8 cellular contexts compared by ENCODE assay signal in the genomic region with DNA sequence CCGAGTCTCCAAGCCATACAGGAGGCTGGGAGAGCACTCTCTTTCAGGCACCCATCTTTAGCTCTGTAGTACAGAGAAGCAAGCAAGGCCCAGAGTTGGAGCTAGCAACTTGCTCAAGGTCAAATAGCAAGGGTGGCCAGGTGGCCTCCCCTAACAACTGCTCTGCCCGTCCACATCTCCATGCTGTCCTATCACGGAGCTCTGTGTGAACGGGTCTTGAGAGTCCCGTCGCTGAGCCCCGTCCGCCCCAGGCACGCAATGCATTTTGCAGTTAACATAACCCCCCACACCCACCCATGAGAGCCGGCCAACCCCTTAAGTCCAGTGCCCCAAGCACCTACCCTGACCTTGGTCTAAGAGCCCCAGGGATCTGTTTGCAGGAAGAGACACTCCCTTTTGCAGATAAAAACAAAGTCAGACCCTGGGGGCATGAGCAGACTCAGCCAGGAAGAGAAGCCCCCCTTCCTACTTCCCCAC. TPM values are rescaled to one million over a fixed set of nuclear protein-coding genes. Genes with fewer than 3 reads are reported as not detected.
DNase-seq lines count a peak whose midpoint lies in the region; ATAC-seq and TF ChIP-seq lines count a peak whose summit lies in the region.

No MANE protein-coding gene starts in this region.

- H3K27me3 ChIP-seq in ACC112 (ENCODE audit: insufficient read depth, low read length) (no peaks in the 10 kb centered on the region), HAP-1 (ENCODE audit: low read depth) (no peaks in the 10 kb centered on the region), left lung (no peaks in the 10 kb centered on the region), tibial nerve (no peaks in the 10 kb centered on the region)

- H3K36me3 ChIP-seq in ACC112 (ENCODE audit: insufficient read depth, low read length) (no peaks in the 10 kb centered on the region), HAP-1 (replicated peaks) (peaks cover 20% of the 10 kb centered on the region), left lung (peaks cover 0 to 15% of the 10 kb centered on the region in 2 donors), tibial nerve (peaks cover 0 to 13% (median 8%) of the 10 kb centered on the region in 3 donors)

- H3K4me1 ChIP-seq in ACC112 (ENCODE audit: control insufficient read depth, insufficient read depth, low read length, unreplicated experiment) (peaks cover 39% of the 10 kb centered on the region), HAP-1 (peaks cover 22% of the 10 kb centered on the region), left lung (peaks cover 32 to 84% of the 10 kb centered on the region in 2 donors), tibial nerve (peaks cover 3 to 63% (median 54%) of the 10 kb centered on the region in 4 donors)

- TF ChIP-seq CTCF in left lung (IDR thresholded peaks at IDR 0.05) = no peak
- no peak for TF ChIP-seq CTCF in tibial nerve (IDR thresholded peaks at IDR 0.05)

- H2AFZ ChIP-seq in ACC112 (ENCODE audit: low read length, unreplicated experiment) = no peak overlapping the region

- TF ChIP-seq POLR2A in tibial nerve (IDR thresholded peaks at IDR 0.05) = no peak

- 1 to 3% methylated on average over 9 to 10 of the region's 10 CpGs for WGBS in tibial nerve, 2 donors

- DNase-seq in HAP-1 (ENCODE audit: low spot score in 2 of 2) (peak in 1 of 2 experiments; percentile 50), left lung (no peak), tibial nerve (ENCODE audit: low spot score in 2 of 2) (no peak)
- no peak for DNase-seq in stimulated activated naive CD4-positive, alpha-beta T cell treated with Interleukin-2 at 50 U/mL for 16 hours (lab: John Stamatoyannopoulos, UW)

- in situ Hi-C loops in HAP-1 (cut with MboI; ENCODE audit: low sequenced_read_pairs) = no loop called here

- H3K4me3 ChIP-seq in ACC112 (ENCODE audit: low read depth, low read length) (peak overlapping the region; percentile 85), HAP-1 (peak overlapping the region; percentile 73), left lung (peak overlapping the region; percentile 82 to 83), tibial nerve (peak overlapping the region; percentile 70 to 99 (median 94))

- no peak for TF ChIP-seq EP300 in tibial nerve (IDR thresholded peaks at IDR 0.05)

- ATAC-seq in left lung (no peak), HG02588 (IDR thresholded peaks at IDR 0.05; ENCODE audit: unreplicated experiment) (no peak), HG03439 (IDR thresholded peaks at IDR 0.05; ENCODE audit: unreplicated experiment) (no peak)

- H3K79me2 ChIP-seq in ACC112 (ENCODE audit: control insufficient read depth, insufficient read depth, low read length, unreplicated experiment) = peaks cover 28% of the 10 kb centered on the region

- H3K27ac ChIP-seq in ACC112 (ENCODE audit: low read depth, low read length) (no peak overlapping the region), angular gyrus (ENCODE audit: low read depth, low read length) (peak overlapping the region; percentile 91), left lung (peak overlapping the region; percentile 91 to 99), tibial nerve (peak overlapping the region; percentile 88 to 99 (median 98))

- H3K9me3 ChIP-seq in HAP-1 (no peaks in the 10 kb centered on the region), left lung (no peaks in the 10 kb centered on the region), tibial nerve (no peaks in the 10 kb centered on the region)

- intact Hi-C loops in left lung (cut with DNase I) = no loop called here

RNA-seq across cellular contexts. Expression of gene RNF44, which starts 1.5 kb away (rescaled TPM):
- 10 to 100 TPM; 37.6 to 42.2 TPM for total RNA-seq in left lung
- total RNA-seq in tibial nerve = 10 to 100 TPM; 11.1 to 28.5 (median 21.8) TPM

RNA-seq across cellular contexts. Expression of gene CDHR2, which starts 13.4 kb away (rescaled TPM):
- total RNA-seq in left lung (under 1 TPM in 1 of 2 donors, not detected in 1; 0.26 TPM), tibial nerve (not detected)
